In the genomic region with DNA sequence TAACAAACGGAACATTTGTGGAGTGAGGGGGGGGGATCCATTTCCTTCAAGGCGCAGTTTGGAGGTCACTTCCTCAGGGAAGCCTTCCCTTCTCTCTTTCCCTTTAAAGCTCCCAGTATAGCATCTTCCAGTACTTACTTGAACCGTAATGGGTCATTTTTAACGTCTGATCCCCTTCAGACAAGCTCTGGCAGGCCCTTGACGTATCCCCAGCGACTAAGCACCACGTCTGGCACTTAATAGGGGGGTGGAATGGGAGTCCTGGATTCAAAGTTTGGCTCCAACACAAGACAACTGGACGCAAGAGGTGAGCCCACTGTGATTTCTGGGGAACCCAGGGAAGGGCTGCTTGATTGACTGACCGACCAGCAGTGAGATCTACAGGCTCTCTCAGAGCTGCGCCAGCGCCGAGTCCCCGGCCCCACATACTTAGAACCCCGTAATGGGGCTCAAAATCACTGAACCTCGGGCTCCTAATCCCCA, we compare ENCODE assay signal across 8 cellular contexts. TPM values are rescaled to one million over a fixed set of nuclear protein-coding genes. Genes with fewer than 3 reads are reported as not detected.
DNase-seq lines count a peak whose midpoint lies in the region; FAIRE-seq and TF ChIP-seq lines count a peak whose summit lies in the region.

No MANE protein-coding gene starts in this region.

- H2BK20ac ChIP-seq in H9 (ENCODE audit: low read depth, low read length, poor library complexity, severe bottlenecking) = no peak overlapping the region

- TF ChIP-seq CTCF in H9 (conservative IDR thresholded peaks at IDR 0.05) = no peak
- no peak for TF ChIP-seq CTCF in kidney (IDR thresholded peaks at IDR 0.05; ENCODE audit: borderline replicate concordance, extremely low read depth, insufficient read depth)

- peaks cover 27 to 37% (median 28%) of the 10 kb centered on the region in 3 experiments; a peak in 6 of 7 replicates for H3K36me3 Mint-ChIP-seq in H9 (ENCODE audit: insufficient read depth in 1 of 3, low read depth in 3 of 3)

- H3K9me3 ChIP-seq in H9 (ENCODE audit: control insufficient read depth, low read depth, low read length) = no peaks in the 10 kb centered on the region
- no peaks in the 10 kb centered on the region for H3K9me3 ChIP-seq in kidney (ENCODE audit: control insufficient read depth in 1 of 2, low read length in 2 of 2)
- H3K9me3 ChIP-seq in stomach smooth muscle (ENCODE audit: control insufficient read depth in 2 of 2, low read length in 2 of 2) = no peaks in the 10 kb centered on the region

- peak overlapping the region; percentile 96 for H3K9ac ChIP-seq in H9 (ENCODE audit: extremely low read depth, insufficient read length, low read length)
- H3K9ac ChIP-seq in kidney (ENCODE audit: low read length in 2 of 2) = peak overlapping the region; percentile 92 to 99
- peak overlapping the region; percentile 93 to 94 for H3K9ac ChIP-seq in stomach smooth muscle (ENCODE audit: low read length in 2 of 2)

- H3K36me3 ChIP-seq in kidney (ENCODE audit: control insufficient read depth in 1 of 2, insufficient read depth in 2 of 2, low read length in 2 of 2) = no peaks in the 10 kb centered on the region
- no peaks in the 10 kb centered on the region for H3K36me3 ChIP-seq in stomach smooth muscle (ENCODE audit: control insufficient read depth in 2 of 2, insufficient read depth in 2 of 2, low read length in 2 of 2)

- no peaks in the 10 kb centered on the region for H3K27me3 ChIP-seq in H9 (ENCODE audit: insufficient read depth, low read length)
- no peaks in the 10 kb centered on the region for H3K27me3 ChIP-seq in stomach smooth muscle (ENCODE audit: control insufficient read depth in 1 of 2, insufficient read depth in 2 of 2, low read length in 2 of 2)

- no peaks in the 10 kb centered on the region for H4K20me1 ChIP-seq in H9 (ENCODE audit: control insufficient read depth, insufficient read depth, insufficient read length)

- peaks cover 2% of the 10 kb centered on the region for H3K79me1 ChIP-seq in H9 (ENCODE audit: insufficient read depth, low read depth, low read length, poor library complexity, severe bottlenecking)

- H3K27me3 Mint-ChIP-seq in H9 (ENCODE audit: low read depth) = no peaks in the 10 kb centered on the region

- peak; percentile 25 to 51 for DNase-seq in NCI-H2081 (lab: John Stamatoyannopoulos, UW)
- no peak for DNase-seq in NCI-H2081 treated with DMSO at 0.1 percent for 48 hours (lab: John Stamatoyannopoulos, UW)
- no peak for DNase-seq in H9
- peak; percentile 6 for DNase-seq in NCI-H524 treated with DMSO at 0.1 percent for 48 hours (lab: John Stamatoyannopoulos, UW)
- peak in 5 of 61 donors; percentile 40 to 69 (median 44) for DNase-seq in caudate nucleus (lab: John Stamatoyannopoulos, UW)
- DNase-seq in kidney = no peak
- no peak for DNase-seq in middle frontal gyrus (ENCODE audit: extremely low spot score, low spot score)

- no peak overlapping the region for H2AK5ac ChIP-seq in H9 (ENCODE audit: insufficient read length, low read length)

- no peak for FAIRE-seq in kidney (lab: Jason Lieb, UNC)

- H3K4me1 Mint-ChIP-seq in H9 = peaks cover 39 to 55% of the 10 kb centered on the region in 2 experiments

- H3K27ac Mint-ChIP-seq in H9 = peak overlapping the region; percentile 97 to 99 (median 98)

- H4K91ac ChIP-seq in H9 (ENCODE audit: insufficient read length, low read depth, low read length) = peak overlapping the region; percentile 10

- no peak overlapping the region for H3K23ac ChIP-seq in H9 (ENCODE audit: insufficient read length, low read depth, low read length)

- peaks cover 8% of the 10 kb centered on the region for H3K23me2 ChIP-seq in H9 (ENCODE audit: insufficient read length, low read depth, low read length, poor library complexity, severe bottlenecking)

- peak overlapping the region; percentile 6; the same call in 1 of the 2 replicates for H3K4ac ChIP-seq in H9 (ENCODE audit: low read depth, low read length)

- H2BK12ac ChIP-seq in H9 (ENCODE audit: insufficient read length, low read depth, low read length) = no peak overlapping the region

- no peak overlapping the region for H3T11ph ChIP-seq in H9 (ENCODE audit: low read length)

- H3K27ac ChIP-seq in H9 (ENCODE audit: insufficient read length, low read depth, low read length) (no peak overlapping the region), caudate nucleus (ENCODE audit: low read depth, low read length) (peak overlapping the region; percentile 77), kidney (ENCODE audit: low read depth in 2 of 2, low read length in 2 of 2) (peak overlapping the region; percentile 82 to 88), stomach smooth muscle (ENCODE audit: low read length) (peak overlapping the region; percentile 91)

- H3K4me1 ChIP-seq in H9 (ENCODE audit: insufficient read depth, low read length) = peaks cover 2% of the 10 kb centered on the region; the same call in 1 of the 2 replicates
- peaks cover 6 to 12% of the 10 kb centered on the region in 2 donors for H3K4me1 ChIP-seq in kidney (ENCODE audit: control insufficient read depth in 1 of 2, insufficient read depth in 1 of 2, low read depth in 1 of 2, low read length in 2 of 2)
- peaks cover 20% of the 10 kb centered on the region for H3K4me1 ChIP-seq in stomach smooth muscle (ENCODE audit: control insufficient read depth, insufficient read depth, low read length)

- H2BK120ac ChIP-seq in H9 (ENCODE audit: low read depth, low read length, poor library complexity, severe bottlenecking) = peak overlapping the region; percentile 41

- peaks cover 45% of the 10 kb centered on the region; the same call in 1 of the 2 replicates for H3K79me2 ChIP-seq in H9 (ENCODE audit: insufficient read depth, low read length)

- H3K9me3 Mint-ChIP-seq in H9 = no peaks in the 10 kb centered on the region

- H3K14ac ChIP-seq in H9 (ENCODE audit: insufficient read depth, low read length) = peak overlapping the region; percentile 93

- peak overlapping the region; percentile 78 for H3K18ac ChIP-seq in H9 (ENCODE audit: insufficient read length, low read depth, low read length)

- peak overlapping the region; percentile 94 to 99 for H3K4me3 ChIP-seq in kidney (ENCODE audit: low read length in 2 of 2)
- peak overlapping the region; percentile 92 to 97 for H3K4me3 ChIP-seq in stomach smooth muscle (ENCODE audit: low read length in 2 of 2)

- H2BK5ac ChIP-seq in H9 (ENCODE audit: insufficient read length, low read length) = no peak overlapping the region

- no peak overlapping the region for H3K56ac ChIP-seq in H9 (ENCODE audit: insufficient read length, low read depth, low read length)

- H4K5ac ChIP-seq in H9 (ENCODE audit: insufficient read length, low read depth, low read length) = no peak overlapping the region

- intact Hi-C loops in kidney (cut with DNase I) = no loop called here

- H4K8ac ChIP-seq in H9 (replicated peaks; ENCODE audit: insufficient read length, low read depth, low read length) = no peak overlapping the region

- peak overlapping the region; percentile 92 for H3K4me2 ChIP-seq in H9 (ENCODE audit: insufficient read depth, insufficient read length, low read length)

- no CpG with 5 or more reads among the region's 15 CpGs for WGBS in H9 (ENCODE audit: extremely low coverage, insufficient read length, low lambda C conversion rate)

- H2BK15ac ChIP-seq in H9 (ENCODE audit: low read depth, low read length) = no peak overlapping the region

- no peak overlapping the region for H2AFZ ChIP-seq in H9 (ENCODE audit: low read length)

- H3K4me3 Mint-ChIP-seq in H9 = peak overlapping the region; percentile 87 to 94

RNA-seq across cellular contexts. Expression of a gene that starts 0.4 kb away (rescaled TPM):
- total RNA-seq in H9 (2021) = 185 and 194 TPM in 2 replicates
- 86.1 TPM for total RNA-seq in kidney
- 24.8 TPM for polyA plus RNA-seq in kidney (ENCODE audit: insufficient read depth, low read depth, low replicate concordance)

RNA-seq across cellular contexts. Expression of a gene that starts 0.7 kb away (rescaled TPM):
- 50.1 and 51.4 TPM in 2 replicates for total RNA-seq in H9 (2021)
- total RNA-seq in kidney = 40.1 TPM
- polyA plus RNA-seq in kidney (ENCODE audit: insufficient read depth, low read depth, low replicate concordance) = 14.3 TPM

RNA-seq across cellular contexts. Expression of a gene that starts 54.0 kb away (rescaled TPM):
- total RNA-seq in H9 (2021) (4.5 and 5.9 TPM in 2 replicates), kidney (0.35 TPM)
- polyA plus RNA-seq in kidney (ENCODE audit: insufficient read depth, low read depth, low replicate concordance) = 4.2 TPM

Comparison
In these comparisons a context has a peak if more than half of its experiments do, and no peak if none do; other contexts are left out.
1. DNase-seq: peak in NCI-H2081 (2 of 2) and NCI-H524 treated with DMSO at 0.1 percent for 48 hours (single experiment); none in NCI-H2081 treated with DMSO at 0.1 percent for 48 hours (single experiment), H9 (single experiment), kidney (single experiment) and middle frontal gyrus (single experiment).
2. Peak in every context shown above with its lines, with median percentiles within 50 percentile points of each other: H3K9ac ChIP-seq.